ENCODE assay signal across 38 cellular contexts in genomic region chr11:93075782-93076181, GRCh38.
"Had no signal": no experiment of that assay in that cellular context is flagged by ENCODE, and none has a peak within 500 bp of the region (broad histone marks: within the 10 kb centered on the region; RNA-seq: fewer than 3 reads in every experiment).

No MANE protein-coding gene starts in this region.

- DNase-seq: activated CD4-positive, alpha-beta memory T cell treated with anti-CD3 and anti-CD28 coated beads, Interleukin-2, amount 10 ng/mL, durations not matched to agents 7 days and 5 days; activated CD4-positive, alpha-beta T cell treated with anti-CD3 and anti-CD28 coated beads for 1 hour; activated CD4-positive, alpha-beta T cell treated with anti-CD3 and anti-CD28 coated beads for 36 hours; activated CD4-positive, alpha-beta T cell treated with anti-CD3 and anti-CD28 coated beads for 48 hours; activated CD4-positive, alpha-beta T cell treated with anti-CD3 and anti-CD28 coated beads, Interleukin-2, amount 10 ng/mL, durations not matched to agents 7 days and 5 days; activated CD4-positive, alpha-beta T cell treated with anti-CD3 and anti-CD28 coated beads, Interleukin-2, amount 50 U/mL, for 48 hours; activated CD4-positive, CD25-positive, alpha-beta regulatory T cell; activated CD8-positive, alpha-beta memory T cell treated with anti-CD3 and anti-CD28 coated beads for 24 hours; activated CD8-positive, alpha-beta memory T cell treated with anti-CD3 and anti-CD28 coated beads, Interleukin-2, amount 10 ng/mL, durations not matched to agents 7 days and 5 days; activated CD8-positive, alpha-beta memory T cell treated with anti-CD3 and anti-CD28 coated beads, Interleukin-2, amount 50 U/mL, for 48 hours; activated CD8-positive, alpha-beta T cell treated with anti-CD3 and anti-CD28 coated beads, Interleukin-2, amount 10 ng/mL, durations not matched to agents 7 days and 5 days; activated effector memory CD4-positive, alpha-beta T cell treated with Interleukin-2 at 50 U/mL for 16 hours; activated gamma-delta T cell; activated naive CD4-positive, alpha-beta T cell treated with anti-CD3 and anti-CD28 coated beads, Interleukin-2, amount 10 ng/mL, durations not matched to agents 7 days and 5 days; activated naive CD4-positive, alpha-beta T cell treated with Interleukin-2 at 50 U/mL for 16 hours; activated naive CD8-positive, alpha-beta T cell treated with anti-CD3 and anti-CD28 coated beads, Interleukin-2, amount 10 ng/mL, durations not matched to agents 7 days and 5 days; activated naive CD8-positive, alpha-beta T cell treated with anti-CD3 and anti-CD28 coated beads, Interleukin-2, amount 50 U/mL, for 24 hours; activated T-cell treated with anti-CD3 and anti-CD28 coated beads, Interleukin-2, amount 50 U/mL, for 24 hours; activated T-cell treated with anti-CD3 and anti-CD28 coated beads, Interleukin-2, amount 50 U/mL, for 48 hours; amygdala; caudate nucleus; cerebellar nuclear complex; T-helper 1 cell; T-helper 2 cell; T-helper 9 cell had no signal

- H3K36me3 ChIP-seq: ascending aorta, cardiac muscle cell had no signal

- H3K4me1 Mint-ChIP-seq: activated CD4-positive, alpha-beta memory T cell treated with anti-CD3 and anti-CD28 coated beads, Interleukin-2, amount 10 ng/mL, durations not matched to agents 7 days and 5 days; activated CD4-positive, alpha-beta T cell treated with anti-CD3 and anti-CD28 coated beads for 36 hours; activated CD4-positive, alpha-beta T cell treated with anti-CD3 and anti-CD28 coated beads, Interleukin-2, amount 10 ng/mL, durations not matched to agents 7 days and 5 days; activated CD8-positive, alpha-beta memory T cell treated with anti-CD3 and anti-CD28 coated beads, Interleukin-2, amount 10 ng/mL, durations not matched to agents 7 days and 5 days; activated naive CD4-positive, alpha-beta T cell treated with anti-CD3 and anti-CD28 coated beads, Interleukin-2, amount 10 ng/mL, durations not matched to agents 7 days and 5 days; activated naive CD4-positive, alpha-beta T cell treated with anti-CD3 and anti-CD28 coated beads, Interleukin-2, amount 50 U/mL, for 24 hours; activated naive CD8-positive, alpha-beta T cell treated with anti-CD3 and anti-CD28 coated beads, Interleukin-2, amount 50 U/mL, for 24 hours; central memory CD8-positive, alpha-beta T cell had no signal

- H3K27me3 ChIP-seq: ascending aorta, cardiac muscle cell had no signal

- H3K9me3 ChIP-seq: ascending aorta had no signal

- H3K27ac ChIP-seq: ascending aorta, cardiac muscle cell, VCaP had no signal

- ATAC-seq: activated CD4-positive, alpha-beta T cell treated with anti-CD3 and anti-CD28 coated beads for 36 hours; activated CD4-positive, CD25-positive, alpha-beta regulatory T cell treated with anti-CD3 and anti-CD28 coated beads, Interleukin-2, amount 50 U/mL, for 24 hours; activated CD8-positive, alpha-beta memory T cell treated with anti-CD3 and anti-CD28 coated beads, Interleukin-2, amount 10 ng/mL, durations not matched to agents 7 days and 5 days; activated CD8-positive, alpha-beta T cell treated with anti-CD3 and anti-CD28 coated beads, Interleukin-2, amount 10 ng/mL, durations not matched to agents 7 days and 5 days; activated naive CD8-positive, alpha-beta T cell treated with anti-CD3 and anti-CD28 coated beads, Interleukin-2, amount 50 U/mL, for 24 hours had no signal

- H3K4me1 ChIP-seq: ascending aorta had no signal

- H3K9me3 Mint-ChIP-seq: activated CD4-positive, alpha-beta memory T cell treated with anti-CD3 and anti-CD28 coated beads, Interleukin-2, amount 10 ng/mL, durations not matched to agents 7 days and 5 days; activated CD4-positive, alpha-beta T cell treated with anti-CD3 and anti-CD28 coated beads, Interleukin-2, amount 10 ng/mL, durations not matched to agents 7 days and 5 days; activated naive CD4-positive, alpha-beta T cell treated with anti-CD3 and anti-CD28 coated beads, Interleukin-2, amount 10 ng/mL, durations not matched to agents 7 days and 5 days; activated naive CD4-positive, alpha-beta T cell treated with anti-CD3 and anti-CD28 coated beads, Interleukin-2, amount 50 U/mL, for 24 hours; activated naive CD8-positive, alpha-beta T cell treated with anti-CD3 and anti-CD28 coated beads, Interleukin-2, amount 10 ng/mL, durations not matched to agents 7 days and 5 days; activated naive CD8-positive, alpha-beta T cell treated with anti-CD3 and anti-CD28 coated beads, Interleukin-2, amount 50 U/mL, for 24 hours; activated T-cell treated with anti-CD3 and anti-CD28 coated beads, Interleukin-2, amount 50 U/mL, for 24 hours; activated T-helper 2 cell treated with anti-CD3 and anti-CD28 coated beads, Interferon-gamma antibody, Interleukin-2, Interleukin-4, amounts not matched to agents 10 μg/mL and 5 μg/mL and 100 μg/mL, durations not matched to agents 14 hours and 24 hours and 36 hours; T-helper 1 cell treated with Interleukin-12 subunit alpha and Interleukin-12 subunit beta and Interleukin-4 antibody, amounts not matched to agents 30 μg/mL and 1 μg/mL, for 36 hours; T-helper 2 cell treated with Interferon-gamma antibody and Interleukin-4, amounts not matched to agents 5 μg/mL and 100 μg/mL, for 36 hours had no signal

- FAIRE-seq: bronchial epithelial cell, TTC549 had no signal

- H3K4me3 ChIP-seq: ascending aorta, cardiac muscle cell had no signal

- H3K27me3 Mint-ChIP-seq: activated CD4-positive, alpha-beta memory T cell treated with anti-CD3 and anti-CD28 coated beads, Interleukin-2, amount 10 ng/mL, durations not matched to agents 7 days and 5 days; activated CD4-positive, alpha-beta T cell treated with anti-CD3 and anti-CD28 coated beads, Interleukin-2, amount 10 ng/mL, durations not matched to agents 7 days and 5 days; activated naive CD4-positive, alpha-beta T cell treated with anti-CD3 and anti-CD28 coated beads, Interleukin-2, amount 10 ng/mL, durations not matched to agents 7 days and 5 days had no signal

- H3K27ac Mint-ChIP-seq: activated CD4-positive, alpha-beta memory T cell treated with anti-CD3 and anti-CD28 coated beads, Interleukin-2, amount 10 ng/mL, durations not matched to agents 7 days and 5 days; activated CD4-positive, alpha-beta T cell treated with anti-CD3 and anti-CD28 coated beads for 36 hours; activated CD4-positive, alpha-beta T cell treated with anti-CD3 and anti-CD28 coated beads, Interleukin-2, amount 10 ng/mL, durations not matched to agents 7 days and 5 days; activated CD8-positive, alpha-beta memory T cell treated with anti-CD3 and anti-CD28 coated beads, Interleukin-2, amount 10 ng/mL, durations not matched to agents 7 days and 5 days; activated CD8-positive, alpha-beta T cell treated with anti-CD3 and anti-CD28 coated beads, Interleukin-2, amount 10 ng/mL, durations not matched to agents 7 days and 5 days; activated naive CD4-positive, alpha-beta T cell treated with anti-CD3 and anti-CD28 coated beads, Interleukin-2, amount 10 ng/mL, durations not matched to agents 7 days and 5 days; activated naive CD4-positive, alpha-beta T cell treated with anti-CD3 and anti-CD28 coated beads, Interleukin-2, amount 50 U/mL, for 24 hours; activated naive CD8-positive, alpha-beta T cell; activated naive CD8-positive, alpha-beta T cell treated with anti-CD3 and anti-CD28 coated beads, Interleukin-2, amount 10 ng/mL, durations not matched to agents 7 days and 5 days; activated naive CD8-positive, alpha-beta T cell treated with anti-CD3 and anti-CD28 coated beads, Interleukin-2, amount 50 U/mL, for 24 hours; activated T-cell treated with anti-CD3 and anti-CD28 coated beads, Interleukin-2, amount 50 U/mL, for 24 hours; activated T-helper 2 cell treated with anti-CD3 and anti-CD28 coated beads, Interferon-gamma antibody, Interleukin-2, Interleukin-4, amounts not matched to agents 10 μg/mL and 5 μg/mL and 100 μg/mL, durations not matched to agents 14 hours and 24 hours and 36 hours; brain; T-helper 1 cell treated with Interleukin-12 subunit alpha and Interleukin-12 subunit beta and Interleukin-4 antibody, amounts not matched to agents 30 μg/mL and 1 μg/mL, for 36 hours; T-helper 2 cell treated with Interferon-gamma antibody and Interleukin-4, amounts not matched to agents 5 μg/mL and 100 μg/mL, for 36 hours had no signal

- H3K4me3 Mint-ChIP-seq: activated CD4-positive, alpha-beta memory T cell treated with anti-CD3 and anti-CD28 coated beads, Interleukin-2, amount 10 ng/mL, durations not matched to agents 7 days and 5 days; activated CD4-positive, alpha-beta T cell treated with anti-CD3 and anti-CD28 coated beads for 36 hours; activated CD4-positive, alpha-beta T cell treated with anti-CD3 and anti-CD28 coated beads, Interleukin-2, amount 10 ng/mL, durations not matched to agents 7 days and 5 days; activated CD8-positive, alpha-beta memory T cell treated with anti-CD3 and anti-CD28 coated beads, Interleukin-2, amount 10 ng/mL, durations not matched to agents 7 days and 5 days; activated CD8-positive, alpha-beta T cell treated with anti-CD3 and anti-CD28 coated beads, Interleukin-2, amount 10 ng/mL, durations not matched to agents 7 days and 5 days; activated naive CD4-positive, alpha-beta T cell treated with anti-CD3 and anti-CD28 coated beads, Interleukin-2, amount 10 ng/mL, durations not matched to agents 7 days and 5 days; activated naive CD4-positive, alpha-beta T cell treated with anti-CD3 and anti-CD28 coated beads, Interleukin-2, amount 50 U/mL, for 24 hours; activated naive CD8-positive, alpha-beta T cell; activated naive CD8-positive, alpha-beta T cell treated with anti-CD3 and anti-CD28 coated beads, Interleukin-2, amount 10 ng/mL, durations not matched to agents 7 days and 5 days; activated naive CD8-positive, alpha-beta T cell treated with anti-CD3 and anti-CD28 coated beads, Interleukin-2, amount 50 U/mL, for 24 hours; activated T-cell treated with anti-CD3 and anti-CD28 coated beads, Interleukin-2, amount 50 U/mL, for 24 hours; brain; central memory CD8-positive, alpha-beta T cell; T-helper 1 cell treated with Interleukin-12 subunit alpha and Interleukin-12 subunit beta and Interleukin-4 antibody, amounts not matched to agents 30 μg/mL and 1 μg/mL, for 36 hours; T-helper 2 cell treated with Interferon-gamma antibody and Interleukin-4, amounts not matched to agents 5 μg/mL and 100 μg/mL, for 36 hours had no signal

- H3K36me3 Mint-ChIP-seq: activated CD8-positive, alpha-beta memory T cell treated with anti-CD3 and anti-CD28 coated beads, Interleukin-2, amount 10 ng/mL, durations not matched to agents 7 days and 5 days; activated naive CD4-positive, alpha-beta T cell treated with anti-CD3 and anti-CD28 coated beads, Interleukin-2, amount 10 ng/mL, durations not matched to agents 7 days and 5 days; activated naive CD4-positive, alpha-beta T cell treated with anti-CD3 and anti-CD28 coated beads, Interleukin-2, amount 50 U/mL, for 24 hours; activated naive CD8-positive, alpha-beta T cell; brain had no signal
